27 cellular contexts compared by ENCODE assay signal in genomic region chr14:50379563-50379962, GRCh38.
"Had no signal": no experiment of that assay in that cellular context is flagged by ENCODE, and none has a peak within 500 bp of the region (broad histone marks: within the 10 kb centered on the region; RNA-seq: fewer than 3 reads in every experiment).

No MANE protein-coding gene starts in this region.

- H3K4me3 ChIP-seq: coronary artery, esophagus muscularis mucosa, heart right ventricle, lower lobe of right lung, neural progenitor cell, prostate gland, right atrium auricular region, smooth muscle cell, suprapubic skin, transverse colon had no signal

- H3K4me1 ChIP-seq: esophagus muscularis mucosa, prostate gland, right atrium auricular region, suprapubic skin had no signal

- H2AFZ ChIP-seq: neural progenitor cell had no signal

- H3K27me3 ChIP-seq: esophagus muscularis mucosa, heart right ventricle, neural progenitor cell, right atrium auricular region, suprapubic skin, transverse colon had no signal

- H3K4me2 ChIP-seq: neural progenitor cell, smooth muscle cell had no signal

- H3K27ac ChIP-seq: coronary artery, esophagus muscularis mucosa, heart right ventricle, lower lobe of right lung, neural progenitor cell, prostate gland, right atrium auricular region, suprapubic skin, transverse colon had no signal

- FAIRE-seq: endometrium, islet of Langerhans had no signal

- H3K9me3 ChIP-seq: esophagus muscularis mucosa, heart right ventricle, lower lobe of right lung, prostate gland, right atrium auricular region, suprapubic skin, transverse colon had no signal

- H3K36me3 ChIP-seq: heart right ventricle, lower lobe of right lung, neural progenitor cell, prostate gland, right atrium auricular region, suprapubic skin, transverse colon had no signal

- DNase-seq: dermis blood vessel endothelial cell; effector memory CD8-positive, alpha-beta T cell; foreskin melanocyte; glutamatergic neuron; heart right ventricle; hippocampal formation; kidney glomerular epithelial cell; left ventricle myocardium superior; lower lobe of right lung; naive B cell; nucleus accumbens; stimulated activated CD4-positive, alpha-beta T cell treated with anti-CD3 and anti-CD28 coated beads, Interleukin-12 subunit alpha, Interleukin-12 subunit beta, amount 100 ng/mL, for 4 hours; stimulated activated CD4-positive, alpha-beta T cell treated with anti-CD3 and anti-CD28 coated beads, Interleukin-1b, Interleukin-23, amount 100 ng/mL, for 48 hours; stimulated activated CD4-positive, alpha-beta T cell treated with anti-CD3 and anti-CD28 coated beads, Interleukin-4, amount 100 ng/mL, for 1 hour; stimulated activated CD8-positive, alpha-beta memory T cell treated with anti-CD3 and anti-CD28 coated beads, Interleukin-4, amount 100 ng/mL, for 48 hours; stimulated activated naive CD4-positive, alpha-beta T cell; stimulated activated naive CD8-positive, alpha-beta T cell treated with anti-CD3 and anti-CD28 coated beads, Interleukin-15, amount 100 ng/mL, for 72 hours; transverse colon had no signal

- H3K9ac ChIP-seq: neural progenitor cell had no signal
